ENCODE assay signal across 1 cellular context in the genomic region with DNA sequence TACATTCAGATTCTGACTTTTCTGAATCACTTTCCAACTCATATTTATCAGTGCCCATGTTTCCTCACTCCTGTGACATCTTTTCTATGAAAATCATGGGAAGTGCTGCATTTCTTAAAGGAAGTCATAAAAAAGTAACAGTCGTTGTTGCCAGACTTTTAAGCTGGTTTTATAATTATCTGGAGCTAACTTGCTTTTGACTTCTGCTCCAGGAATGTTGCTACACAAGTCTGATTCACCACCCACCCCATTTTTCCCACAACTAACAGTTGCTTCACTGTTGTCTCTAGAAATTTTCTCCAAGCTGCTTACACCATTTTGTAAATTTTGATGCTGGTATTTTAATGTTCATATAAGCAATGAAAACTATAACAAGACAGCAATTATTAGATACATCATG.
TF ChIP-seq lines count a peak whose summit lies in the region.

No MANE protein-coding gene starts in this region.

TF ChIP-seq in SK-N-SH treated with all-trans-retinoic acid at 6 μM for 48 hours, 23 proteins besides CTCF, POLR2A, EP300 and RAD21 (continued from another document):
- TF ChIP-seq, protein P1, sequence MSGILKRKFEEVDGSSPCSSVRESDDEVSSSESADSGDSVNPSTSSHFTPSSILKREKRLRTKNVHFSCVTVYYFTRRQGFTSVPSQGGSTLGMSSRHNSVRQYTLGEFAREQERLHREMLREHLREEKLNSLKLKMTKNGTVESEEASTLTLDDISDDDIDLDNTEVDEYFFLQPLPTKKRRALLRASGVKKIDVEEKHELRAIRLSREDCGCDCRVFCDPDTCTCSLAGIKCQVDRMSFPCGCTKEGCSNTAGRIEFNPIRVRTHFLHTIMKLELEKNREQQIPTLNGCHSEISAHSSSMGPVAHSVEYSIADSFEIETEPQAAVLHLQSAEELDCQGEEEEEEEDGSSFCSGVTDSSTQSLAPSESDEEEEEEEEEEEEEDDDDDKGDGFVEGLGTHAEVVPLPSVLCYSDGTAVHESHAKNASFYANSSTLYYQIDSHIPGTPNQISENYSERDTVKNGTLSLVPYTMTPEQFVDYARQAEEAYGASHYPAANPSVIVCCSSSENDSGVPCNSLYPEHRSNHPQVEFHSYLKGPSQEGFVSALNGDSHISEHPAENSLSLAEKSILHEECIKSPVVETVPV (CRISPR knock-in tag; IDR thresholded peaks at IDR 0.05), result no peak
- TF ChIP-seq ISL1 (CRISPR knock-in tag; IDR thresholded peaks at IDR 0.05), result no peak
- TF ChIP-seq, protein P2, sequence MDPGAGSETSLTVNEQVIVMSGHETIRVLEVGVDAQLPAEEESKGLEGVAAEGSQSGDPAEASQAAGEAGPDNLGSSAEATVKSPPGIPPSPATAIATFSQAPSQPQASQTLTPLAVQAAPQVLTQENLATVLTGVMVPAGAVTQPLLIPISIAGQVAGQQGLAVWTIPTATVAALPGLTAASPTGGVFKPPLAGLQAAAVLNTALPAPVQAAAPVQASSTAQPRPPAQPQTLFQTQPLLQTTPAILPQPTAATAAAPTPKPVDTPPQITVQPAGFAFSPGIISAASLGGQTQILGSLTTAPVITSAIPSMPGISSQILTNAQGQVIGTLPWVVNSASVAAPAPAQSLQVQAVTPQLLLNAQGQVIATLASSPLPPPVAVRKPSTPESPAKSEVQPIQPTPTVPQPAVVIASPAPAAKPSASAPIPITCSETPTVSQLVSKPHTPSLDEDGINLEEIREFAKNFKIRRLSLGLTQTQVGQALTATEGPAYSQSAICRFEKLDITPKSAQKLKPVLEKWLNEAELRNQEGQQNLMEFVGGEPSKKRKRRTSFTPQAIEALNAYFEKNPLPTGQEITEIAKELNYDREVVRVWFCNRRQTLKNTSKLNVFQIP (CRISPR knock-in tag; IDR thresholded peaks at IDR 0.05; ENCODE audit: borderline replicate concordance, low read depth), result no peak
- no peak for TF ChIP-seq SNAI2 (CRISPR knock-in tag; IDR thresholded peaks at IDR 0.05)
- TF ChIP-seq, protein P3, sequence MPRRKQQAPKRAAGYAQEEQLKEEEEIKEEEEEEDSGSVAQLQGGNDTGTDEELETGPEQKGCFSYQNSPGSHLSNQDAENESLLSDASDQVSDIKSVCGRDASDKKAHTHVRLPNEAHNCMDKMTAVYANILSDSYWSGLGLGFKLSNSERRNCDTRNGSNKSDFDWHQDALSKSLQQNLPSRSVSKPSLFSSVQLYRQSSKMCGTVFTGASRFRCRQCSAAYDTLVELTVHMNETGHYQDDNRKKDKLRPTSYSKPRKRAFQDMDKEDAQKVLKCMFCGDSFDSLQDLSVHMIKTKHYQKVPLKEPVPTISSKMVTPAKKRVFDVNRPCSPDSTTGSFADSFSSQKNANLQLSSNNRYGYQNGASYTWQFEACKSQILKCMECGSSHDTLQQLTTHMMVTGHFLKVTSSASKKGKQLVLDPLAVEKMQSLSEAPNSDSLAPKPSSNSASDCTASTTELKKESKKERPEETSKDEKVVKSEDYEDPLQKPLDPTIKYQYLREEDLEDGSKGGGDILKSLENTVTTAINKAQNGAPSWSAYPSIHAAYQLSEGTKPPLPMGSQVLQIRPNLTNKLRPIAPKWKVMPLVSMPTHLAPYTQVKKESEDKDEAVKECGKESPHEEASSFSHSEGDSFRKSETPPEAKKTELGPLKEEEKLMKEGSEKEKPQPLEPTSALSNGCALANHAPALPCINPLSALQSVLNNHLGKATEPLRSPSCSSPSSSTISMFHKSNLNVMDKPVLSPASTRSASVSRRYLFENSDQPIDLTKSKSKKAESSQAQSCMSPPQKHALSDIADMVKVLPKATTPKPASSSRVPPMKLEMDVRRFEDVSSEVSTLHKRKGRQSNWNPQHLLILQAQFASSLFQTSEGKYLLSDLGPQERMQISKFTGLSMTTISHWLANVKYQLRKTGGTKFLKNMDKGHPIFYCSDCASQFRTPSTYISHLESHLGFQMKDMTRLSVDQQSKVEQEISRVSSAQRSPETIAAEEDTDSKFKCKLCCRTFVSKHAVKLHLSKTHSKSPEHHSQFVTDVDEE (CRISPR knock-in tag; IDR thresholded peaks at IDR 0.05), result no peak
